ENCODE assay signal across 8 cellular contexts in genomic region chr17:68613739-68614298, GRCh38. TPM values are rescaled to one million over a fixed set of nuclear protein-coding genes. Genes with fewer than 3 reads are reported as not detected.
A peak's percentile ranks its signal among the peaks of the same experiment; 100 is the strongest.
DNase-seq lines count a peak whose midpoint lies in the region; ATAC-seq and TF ChIP-seq lines count a peak whose summit lies in the region.

No MANE protein-coding gene starts in this region.

- peak; percentile 71 for TF ChIP-seq CTCF in activated CD8-positive, alpha-beta T cell treated with anti-CD3 and anti-CD28 coated beads for 36 hours (IDR thresholded peaks at IDR 0.05)
- peak; percentile 31 to 54 (median 44) for TF ChIP-seq CTCF in tibial nerve (IDR thresholded peaks at IDR 0.05)

- WGBS in tibial nerve, 2 donors = 46 to 53% methylated on average over 5 of the region's 5 CpGs

- TF ChIP-seq POLR2A in tibial nerve (IDR thresholded peaks at IDR 0.05) = no peak

- peaks cover 0 to 20% (median 4%) of the 10 kb centered on the region in 4 donors for H3K9me3 ChIP-seq in tibial nerve

- H3K4me3 ChIP-seq in tibial nerve = no peak overlapping the region

- H3K36me3 ChIP-seq in tibial nerve = no peaks in the 10 kb centered on the region

- CTCF ChIA-PET in activated CD8-positive, alpha-beta T cell treated with anti-CD3 and anti-CD28 coated beads for 36 hours (lab: Charles Lee) = interaction anchor here (0.7 to 4.0 kb wide), 22 partner anchors 8 to 146 kb away, joined by 3 to 20 read pairs (median 3); no protein-coding TSS in a partner anchor

- H3K27me3 Mint-ChIP-seq in activated CD8-positive, alpha-beta T cell treated with anti-CD3 and anti-CD28 coated beads for 36 hours = peaks cover 14% of the 10 kb centered on the region
- peaks cover 16% of the 10 kb centered on the region for H3K27me3 Mint-ChIP-seq in activated T-helper 2 cell treated with anti-CD3 and anti-CD28 coated beads, Interferon-gamma antibody, Interleukin-2, Interleukin-4, amounts not matched to agents 10 μg/mL and 5 μg/mL and 100 μg/mL, durations not matched to agents 14 hours and 24 hours and 36 hours (ENCODE audit: low read depth)

- H3K4me1 Mint-ChIP-seq in activated CD8-positive, alpha-beta T cell treated with anti-CD3 and anti-CD28 coated beads for 36 hours (ENCODE audit: low read depth) = no peaks in the 10 kb centered on the region
- peaks cover 2% of the 10 kb centered on the region for H3K4me1 Mint-ChIP-seq in activated T-helper 2 cell treated with anti-CD3 and anti-CD28 coated beads, Interferon-gamma antibody, Interleukin-2, Interleukin-4, amounts not matched to agents 10 μg/mL and 5 μg/mL and 100 μg/mL, durations not matched to agents 14 hours and 24 hours and 36 hours (ENCODE audit: low read depth)

- no peak for TF ChIP-seq EP300 in tibial nerve (IDR thresholded peaks at IDR 0.05)

- H3K4me3 Mint-ChIP-seq in activated CD8-positive, alpha-beta T cell treated with anti-CD3 and anti-CD28 coated beads for 36 hours = no peak overlapping the region
- no peak overlapping the region for H3K4me3 Mint-ChIP-seq in activated T-helper 2 cell treated with anti-CD3 and anti-CD28 coated beads, Interferon-gamma antibody, Interleukin-2, Interleukin-4, amounts not matched to agents 10 μg/mL and 5 μg/mL and 100 μg/mL, durations not matched to agents 14 hours and 24 hours and 36 hours (ENCODE audit: low read depth)

- DNase-seq in CMK (ENCODE audit: low read depth) (peak; percentile 27), NCI-H2196 (lab: John Stamatoyannopoulos, UW; ENCODE audit: unreplicated experiment) (peak; percentile 67), iPS DF 19.7 (ENCODE audit: low read depth, low spot score) (peak; percentile 81), tibial nerve (ENCODE audit: low spot score in 2 of 2) (peak in 1 of 2 donors; percentile 86)
- DNase-seq in activated CD8-positive, alpha-beta T cell treated with anti-CD3 and anti-CD28 coated beads for 36 hours = peak; percentile 48
- no peak for DNase-seq in activated T-helper 2 cell treated with anti-CD3 and anti-CD28 coated beads, Interferon-gamma antibody, Interleukin-2, Interleukin-4, amounts not matched to agents 10 μg/mL and 5 μg/mL and 100 μg/mL, durations not matched to agents 14 hours and 24 hours and 36 hours (ENCODE audit: low spot score)

- no peaks in the 10 kb centered on the region for H3K36me3 Mint-ChIP-seq in activated CD8-positive, alpha-beta T cell treated with anti-CD3 and anti-CD28 coated beads for 36 hours (ENCODE audit: low read depth)
- no peaks in the 10 kb centered on the region for H3K36me3 Mint-ChIP-seq in activated T-helper 2 cell treated with anti-CD3 and anti-CD28 coated beads, Interferon-gamma antibody, Interleukin-2, Interleukin-4, amounts not matched to agents 10 μg/mL and 5 μg/mL and 100 μg/mL, durations not matched to agents 14 hours and 24 hours and 36 hours (ENCODE audit: low read depth)

- H3K27ac Mint-ChIP-seq in activated CD8-positive, alpha-beta T cell treated with anti-CD3 and anti-CD28 coated beads for 36 hours = no peak overlapping the region
- no peak overlapping the region for H3K27ac Mint-ChIP-seq in activated T-helper 2 cell treated with anti-CD3 and anti-CD28 coated beads, Interferon-gamma antibody, Interleukin-2, Interleukin-4, amounts not matched to agents 10 μg/mL and 5 μg/mL and 100 μg/mL, durations not matched to agents 14 hours and 24 hours and 36 hours

- peaks cover 16% of the 10 kb centered on the region for H3K9me3 Mint-ChIP-seq in activated CD8-positive, alpha-beta T cell treated with anti-CD3 and anti-CD28 coated beads for 36 hours
- H3K9me3 Mint-ChIP-seq in activated T-helper 2 cell treated with anti-CD3 and anti-CD28 coated beads, Interferon-gamma antibody, Interleukin-2, Interleukin-4, amounts not matched to agents 10 μg/mL and 5 μg/mL and 100 μg/mL, durations not matched to agents 14 hours and 24 hours and 36 hours = peaks cover 21% of the 10 kb centered on the region

- H3K27ac ChIP-seq in tibial nerve = no peak overlapping the region

- peak; percentile 69 for ATAC-seq in GM21529 (IDR thresholded peaks at IDR 0.05; ENCODE audit: unreplicated experiment)
- ATAC-seq in activated CD8-positive, alpha-beta T cell treated with anti-CD3 and anti-CD28 coated beads for 36 hours = peak; percentile 64
- no peak for ATAC-seq in GM21717 (IDR thresholded peaks at IDR 0.05; ENCODE audit: unreplicated experiment)

- no peaks in the 10 kb centered on the region for H3K4me1 ChIP-seq in tibial nerve

- intact Hi-C loops in activated CD8-positive, alpha-beta T cell treated with anti-CD3 and anti-CD28 coated beads for 36 hours (cut with micrococcal nuclease) = no loop called here
- intact Hi-C loops in activated T-helper 2 cell treated with anti-CD3 and anti-CD28 coated beads, Interferon-gamma antibody, Interleukin-2, Interleukin-4, amounts not matched to agents 10 μg/mL and 5 μg/mL and 100 μg/mL, durations not matched to agents 14 hours and 24 hours and 36 hours (cut with micrococcal nuclease) = loop anchor here (10.0 kb wide), 1 partner anchor 79 kb away; no protein-coding TSS in a partner anchor

- POLR2A ChIA-PET in activated CD8-positive, alpha-beta T cell treated with anti-CD3 and anti-CD28 coated beads for 36 hours (lab: Charles Lee) = no interaction called here

- no peaks in the 10 kb centered on the region for H3K27me3 ChIP-seq in tibial nerve

RNA-seq across cellular contexts. Expression of gene FAM20A, which starts 12.7 kb away (rescaled TPM):
- total RNA-seq in activated CD8-positive, alpha-beta T cell treated with anti-CD3 and anti-CD28 coated beads for 36 hours = not detected
- total RNA-seq in tibial nerve = 100 to 1,000 TPM in 1 of 4 donors, 10 to 100 TPM in 2, 1 to 10 TPM in 1; 9.4 to 104 (median 25.7) TPM
- not detected in 2 replicates for total RNA-seq in activated T-helper 2 cell treated with anti-CD3 and anti-CD28 coated beads, Interferon-gamma antibody, Interleukin-2, Interleukin-4, amounts not matched to agents 10 μg/mL and 5 μg/mL and 100 μg/mL, durations not matched to agents 14 hours and 24 hours and 36 hours

Comparison
In these comparisons a context has a peak if more than half of its experiments do, and no peak if none do; other contexts are left out.
1. RNA of gene FAM20A, which starts 12.7 kb away (total RNA-seq): 9.4 to 104 TPM in tibial nerve; not detected in activated CD8-positive, alpha-beta T cell treated with anti-CD3 and anti-CD28 coated beads for 36 hours and not detected in activated T-helper 2 cell treated with anti-CD3 and anti-CD28 coated beads, Interferon-gamma antibody, Interleukin-2, Interleukin-4, amounts not matched to agents 10 μg/mL and 5 μg/mL and 100 μg/mL, durations not matched to agents 14 hours and 24 hours and 36 hours; every median in the first group is over 10 times any median in the second.